ENCODE assay signal across 18 cellular contexts in the genomic region with DNA sequence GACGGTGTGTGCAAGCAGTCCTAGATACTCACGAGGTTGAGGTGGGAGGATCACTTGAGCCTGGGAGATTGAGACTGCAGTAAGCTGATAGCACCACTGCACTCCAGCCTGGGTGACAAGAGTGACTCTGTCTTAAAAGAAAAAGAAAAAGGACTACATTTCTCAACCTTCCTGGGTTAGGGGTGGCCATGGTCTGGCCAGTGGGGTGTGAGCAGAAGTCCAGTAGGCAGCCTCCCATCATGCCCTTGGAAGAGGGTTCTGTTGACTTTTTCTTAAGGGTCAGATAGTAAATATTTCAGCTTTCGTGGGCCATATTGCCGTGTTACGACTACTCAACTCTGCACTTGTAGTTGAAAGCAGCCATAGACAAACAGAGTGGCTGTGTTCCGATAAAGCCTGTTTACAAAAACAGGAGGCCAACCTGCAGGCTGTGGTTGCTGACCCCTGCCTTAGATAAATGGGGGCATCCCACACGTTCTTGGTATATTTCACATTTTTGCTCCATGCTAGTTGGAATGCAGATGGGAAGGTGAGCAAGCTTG.
"Had no signal": no experiment of that assay in that cellular context is flagged by ENCODE, and none has a peak within 500 bp of the region (broad histone marks: within the 10 kb centered on the region; RNA-seq: fewer than 3 reads in every experiment).

No MANE protein-coding gene starts in this region.

- DNase-seq: activated CD4-positive, alpha-beta T cell treated with anti-CD3 and anti-CD28 coated beads, Interleukin-2, amount 10 ng/mL, durations not matched to agents 7 days and 5 days; activated CD4-positive, CD25-positive, alpha-beta regulatory T cell treated with anti-CD3 and anti-CD28 coated beads, Interleukin-2, amount 50 U/mL, for 72 hours; activated CD8-positive, alpha-beta T cell treated with anti-CD3 and anti-CD28 coated beads, Interleukin-2, amount 10 ng/mL, durations not matched to agents 7 days and 5 days; activated gamma-delta T cell; aorta; brain microvascular endothelial cell; central memory CD4-positive, alpha-beta T cell; colonic mucosa; heart right ventricle; left colon; naive thymus-derived CD4-positive, alpha-beta T cell; spleen; stimulated activated CD4-positive, alpha-beta T cell treated with anti-CD3 and anti-CD28 coated beads, Interleukin-4, amount 100 ng/mL, for 1 hour; stimulated activated naive CD4-positive, alpha-beta T cell; T-cell; WERI-Rb-1 had no signal

- ATAC-seq: activated CD8-positive, alpha-beta T cell treated with anti-CD3 and anti-CD28 coated beads, Interleukin-2, amount 10 ng/mL, durations not matched to agents 7 days and 5 days; heart right ventricle; left colon; naive thymus-derived CD4-positive, alpha-beta T cell; T-cell had no signal

- H3K27ac ChIP-seq: brain microvascular endothelial cell, colonic mucosa, epithelial cell of prostate, heart right ventricle, spleen, vagina, WERI-Rb-1 had no signal
